14 cellular contexts compared by ENCODE assay signal in the genomic region with DNA sequence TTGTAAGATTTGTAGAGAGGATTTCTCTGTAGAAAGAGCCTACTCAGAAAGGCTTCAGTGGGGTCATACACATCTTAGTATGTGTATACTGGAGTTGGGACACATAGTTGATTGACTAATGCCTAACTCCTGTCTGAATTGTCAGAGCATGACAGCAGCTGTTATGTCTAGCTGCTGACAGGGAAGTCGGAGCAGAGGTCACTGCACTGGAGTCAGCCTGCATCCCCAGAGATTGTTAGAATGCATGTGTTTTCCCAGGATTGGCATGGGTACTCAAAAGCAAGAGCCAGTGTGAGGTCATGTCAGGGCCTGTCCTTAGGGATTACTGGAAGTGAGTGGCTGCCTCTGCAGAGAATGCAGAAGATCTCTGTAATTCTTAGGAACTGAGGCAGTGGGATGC.
A peak's percentile ranks its signal among the peaks of the same experiment; 100 is the strongest.
DNase-seq lines count a peak whose midpoint lies in the region; ATAC-seq and TF ChIP-seq lines count a peak whose summit lies in the region.
"Had no signal": no experiment of that assay in that cellular context is flagged by ENCODE, and none has a peak within 500 bp of the region (broad histone marks: within the 10 kb centered on the region; RNA-seq: fewer than 3 reads in every experiment).

No MANE protein-coding gene starts in this region.

- H2BK15ac ChIP-seq in neuronal stem cell (ENCODE audit: low read length): no peak overlapping the region

- no peak overlapping the region for H3K18ac ChIP-seq in neuronal stem cell (ENCODE audit: low read length)

- H4K20me1 ChIP-seq in mammary epithelial cell (ENCODE audit: insufficient read depth, low read length): no peaks in the 10 kb centered on the region
- H4K20me1 ChIP-seq: BLaER1 treated with 17β-estradiol and CSF1 and Interleukin-3, amounts not matched to agents 10 nM and 100 nM had no signal

- no peak overlapping the region for H4K8ac ChIP-seq in neuronal stem cell (ENCODE audit: low read depth, low read length)

- no peak overlapping the region for H3K23ac ChIP-seq in neuronal stem cell (ENCODE audit: low read depth, low read length, poor library complexity)

- H3K4me1 ChIP-seq in mammary epithelial cell (ENCODE audit: insufficient read depth, low read length) (peaks cover 10% of the 10 kb centered on the region), neuronal stem cell (ENCODE audit: control insufficient read depth in 2 of 2, insufficient read depth in 1 of 2, low read depth in 1 of 2, low read length in 2 of 2) (peaks cover 4 to 17% of the 10 kb centered on the region in 2 donors)
- H3K4me1 ChIP-seq: BLaER1 treated with 17β-estradiol and CSF1 and Interleukin-3, amounts not matched to agents 10 nM and 100 nM had no signal

- 57% methylated on average over 1 of the region's 1 CpG for WGBS in mammary epithelial cell (ENCODE audit: low coverage, missing lambda C conversion rate)
- WGBS in neuronal stem cell (ENCODE audit: extremely low coverage in 2 of 2, insufficient read length in 2 of 2, insufficient replicate concordance in 1 of 2), 2 donors: no CpG with 5 or more reads among the region's 1 CpG

- ATAC-seq in left ventricle myocardium superior (peak; percentile 61), HG03135 (IDR thresholded peaks at IDR 0.05; ENCODE audit: unreplicated experiment) (no peak), HG02852 (IDR thresholded peaks at IDR 0.05; ENCODE audit: unreplicated experiment) (no peak)
- ATAC-seq: activated T-helper 17 cell treated with anti-CD3 and anti-CD28 coated beads, Interleukin-2, amount 50 U/mL, for 72 hours had no signal

- CTCF ChIA-PET in mammary epithelial cell (lab: Charles Lee; ENCODE audit: low non-redundant PET): no interaction called here

- H3K4ac ChIP-seq in neuronal stem cell (ENCODE audit: low read length): no peak overlapping the region

- no peak for TF ChIP-seq CTCF in mammary epithelial cell (conservative IDR thresholded peaks at IDR 0.05 in 1 of 2, IDR thresholded peaks at IDR 0.05 in 1 of 2; ENCODE audit: extremely low read depth in 1 of 2, insufficient read depth in 1 of 2, low read depth in 1 of 2, low read length in 2 of 2)

- DNase-seq in GM04503 (ENCODE audit: low read depth): peak; percentile 48
- peak; percentile 35 for DNase-seq in mammary epithelial cell
- no peak for DNase-seq in left ventricle myocardium superior
- peak; percentile 8 for DNase-seq in neuronal stem cell (ENCODE audit: low spot score)
- no peak for DNase-seq in amniotic stem cell (lab: John Stamatoyannopoulos, UW)
- no peak for DNase-seq in putamen (ENCODE audit: low spot score)
- DNase-seq: cerebellar nuclear complex; NCI-H524 treated with DMSO at 0.1 percent for 48 hours; stimulated activated CD4-positive, alpha-beta T cell treated with anti-CD3 and anti-CD28 coated beads, Interleukin-12 subunit alpha, Interleukin-12 subunit beta, amount 100 ng/mL, for 4 hours had no signal

- H2AFZ ChIP-seq in mammary epithelial cell (ENCODE audit: low read depth, low read length) (peak overlapping the region; percentile 74), neuronal stem cell (ENCODE audit: low read length) (no peak overlapping the region)

- no TSS peak for BruUV-seq in mammary epithelial cell (replicated peaks; lab: Mats Ljungman, UMichigan)

- no peaks in the 10 kb centered on the region for H3K36me3 ChIP-seq in mammary epithelial cell (ENCODE audit: insufficient read depth, low read length)
- no peaks in the 10 kb centered on the region for H3K36me3 ChIP-seq in neuronal stem cell (replicated peaks in 1 of 2; ENCODE audit: control insufficient read depth in 2 of 2, insufficient read depth in 2 of 2, low read length in 2 of 2)
- H3K36me3 ChIP-seq: BLaER1 treated with 17β-estradiol and CSF1 and Interleukin-3, amounts not matched to agents 10 nM and 100 nM had no signal

- no peak overlapping the region for H2BK12ac ChIP-seq in neuronal stem cell (ENCODE audit: low read length)

- H2AK5ac ChIP-seq in neuronal stem cell (ENCODE audit: low read depth, low read length): no peak overlapping the region

- H2BK120ac ChIP-seq in neuronal stem cell (ENCODE audit: low read depth, low read length): no peak overlapping the region

- intact Hi-C loops in mammary epithelial cell (cut with micrococcal nuclease): no loop called here
- intact Hi-C loops in left ventricle myocardium superior (cut with micrococcal nuclease): no loop called here

- no peak overlapping the region for H3K14ac ChIP-seq in neuronal stem cell (ENCODE audit: low read length)

- H3K27ac ChIP-seq in mammary epithelial cell (ENCODE audit: insufficient read depth, low read depth, low read length) (no peak overlapping the region), neuronal stem cell (replicated peaks; ENCODE audit: low read length) (peak overlapping the region; percentile 1)
- H3K27ac ChIP-seq: BLaER1 treated with 17β-estradiol and CSF1 and Interleukin-3, amounts not matched to agents 10 nM and 100 nM; HL-60 had no signal

- H3K79me1 ChIP-seq in neuronal stem cell (ENCODE audit: low read depth, low read length): no peaks in the 10 kb centered on the region

- in situ Hi-C loops in mammary epithelial cell (cut with MboI; ENCODE audit: low sequenced_read_pairs in 2 of 2): no loop called here

- dilution Hi-C loops in mammary epithelial cell (cut with HindIII; ENCODE audit: low sequenced_read_pairs): no loop called here

- H3K9me3 ChIP-seq in mammary epithelial cell (replicated peaks; ENCODE audit: insufficient read depth, low read length): no peaks in the 10 kb centered on the region
- H3K9me3 ChIP-seq in neuronal stem cell (replicated peaks in 1 of 2; ENCODE audit: control insufficient read depth in 2 of 2, insufficient read depth in 1 of 2, low read depth in 1 of 2, low read length in 2 of 2): no peaks in the 10 kb centered on the region
- H3K9me3 ChIP-seq: BLaER1 treated with 17β-estradiol and CSF1 and Interleukin-3, amounts not matched to agents 10 nM and 100 nM had no signal

- no peaks in the 10 kb centered on the region for H3K79me2 ChIP-seq in mammary epithelial cell (ENCODE audit: insufficient read depth, low read length)

- H3K27me3 ChIP-seq in mammary epithelial cell (ENCODE audit: insufficient read depth, low read length): no peaks in the 10 kb centered on the region
- no peaks in the 10 kb centered on the region for H3K27me3 ChIP-seq in neuronal stem cell (ENCODE audit: control insufficient read depth in 3 of 3, insufficient read depth in 3 of 3, low read depth in 1 of 3, low read length in 3 of 3)
- H3K27me3 ChIP-seq: BLaER1 treated with 17β-estradiol and CSF1 and Interleukin-3, amounts not matched to agents 10 nM and 100 nM had no signal

- no peak overlapping the region for H4K91ac ChIP-seq in neuronal stem cell (ENCODE audit: low read depth, low read length, poor library complexity)

- H2BK5ac ChIP-seq in neuronal stem cell (ENCODE audit: low read length): no peak overlapping the region

- H3K9ac ChIP-seq in mammary epithelial cell (ENCODE audit: insufficient read depth, low read length) (no peak overlapping the region), neuronal stem cell (ENCODE audit: low read depth, low read length, poor library complexity) (no peak overlapping the region)
- H3K9ac ChIP-seq: BLaER1 treated with 17β-estradiol and CSF1 and Interleukin-3, amounts not matched to agents 10 nM and 100 nM had no signal

- H3K4me3 ChIP-seq in mammary epithelial cell (replicated peaks in 1 of 3; ENCODE audit: insufficient read depth in 1 of 3, low read depth in 2 of 3, low read length in 3 of 3): no peak overlapping the region
- H3K4me3 ChIP-seq in neuronal stem cell (ENCODE audit: low read length in 2 of 2): no peak overlapping the region
- H3K4me3 ChIP-seq: BLaER1 treated with 17β-estradiol and CSF1 and Interleukin-3, amounts not matched to agents 10 nM and 100 nM had no signal

- peak overlapping the region; percentile 3 for H3K4me2 ChIP-seq in mammary epithelial cell (ENCODE audit: insufficient read depth, low read depth, low read length)
- H3K4me2 ChIP-seq in neuronal stem cell (ENCODE audit: insufficient read depth, low read length, poor library complexity, severe bottlenecking): no peak overlapping the region
- H3K4me2 ChIP-seq: BLaER1 treated with 17β-estradiol and CSF1 and Interleukin-3, amounts not matched to agents 10 nM and 100 nM had no signal

Comparison
In these comparisons a context has a peak if more than half of its experiments do, and no peak if none do; other contexts are left out.
1. DNase-seq: peak in GM04503 (single experiment), mammary epithelial cell (single experiment) and neuronal stem cell (single experiment); none in left ventricle myocardium superior (single experiment), amniotic stem cell (single experiment) and putamen (single experiment).